1 cellular context compared by ENCODE assay signal in the genomic region with DNA sequence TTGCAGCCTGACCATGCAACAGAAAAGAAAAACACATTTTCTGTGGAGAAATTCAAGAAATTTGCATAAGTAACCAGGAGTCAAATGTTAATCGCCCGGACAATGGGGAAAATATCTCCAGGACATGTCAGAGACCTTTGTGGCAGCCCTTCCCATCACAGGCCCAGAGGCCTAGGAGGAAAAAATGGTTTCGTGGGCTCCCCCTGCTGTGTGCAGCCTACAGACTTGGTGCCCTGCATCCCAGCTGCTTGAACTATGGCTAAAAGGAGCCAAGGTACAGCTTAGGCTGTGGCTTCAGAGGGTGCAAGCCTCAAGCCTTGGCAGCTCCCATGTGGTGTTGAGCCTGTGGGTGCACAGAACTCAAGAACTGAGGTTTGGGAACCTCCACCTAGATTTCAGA. TPM values are rescaled to one million over a fixed set of nuclear protein-coding genes. Genes with fewer than 3 reads are reported as not detected.
"Had no signal": no experiment of that assay in that cellular context is flagged by ENCODE, and none has a peak within 500 bp of the region (broad histone marks: within the 10 kb centered on the region; RNA-seq: fewer than 3 reads in every experiment).

No MANE protein-coding gene starts in this region.

RNA-seq across cellular contexts. Expression of gene ZNF132, which starts 8.9 kb away (rescaled TPM):
- total RNA-seq: cardiac muscle cell had no signal
